ENCODE assay signal across 14 cellular contexts in genomic region chr17:80381416-80381923, GRCh38.
"Had no signal": no experiment of that assay in that cellular context is flagged by ENCODE, and none has a peak within 500 bp of the region (broad histone marks: within the 10 kb centered on the region; RNA-seq: fewer than 3 reads in every experiment).

No MANE protein-coding gene starts in this region.

- H3K27me3 ChIP-seq: esophagus squamous epithelium, pancreas, tibial nerve, vagina had no signal

- H3K9me3 Mint-ChIP-seq: activated naive CD4-positive, alpha-beta T cell treated with anti-CD3 and anti-CD28 coated beads for 36 hours; activated T-cell treated with anti-CD3 and anti-CD28 coated beads, Interleukin-2, amount 50 U/mL, for 4 hours; memory B cell; neural crest cell had no signal

- H3K9me3 ChIP-seq: esophagus squamous epithelium, pancreas, tibial nerve, vagina had no signal

- ATAC-seq: activated T-cell treated with anti-CD3 and anti-CD28 coated beads, Interleukin-2, amount 50 U/mL, for 4 hours; pancreas had no signal

- H3K27ac Mint-ChIP-seq: activated naive CD4-positive, alpha-beta T cell treated with anti-CD3 and anti-CD28 coated beads for 36 hours; memory B cell had no signal

- H3K4me3 ChIP-seq: esophagus squamous epithelium, pancreas, tibial nerve, vagina had no signal

- H3K4me1 ChIP-seq: esophagus squamous epithelium, pancreas, tibial nerve, vagina had no signal

- DNase-seq: activated CD4-positive, alpha-beta T cell treated with anti-CD3 and anti-CD28 coated beads for 4 hours; activated naive CD4-positive, alpha-beta T cell treated with anti-CD3 and anti-CD28 coated beads for 36 hours; activated T-cell treated with anti-CD3 and anti-CD28 coated beads, Interleukin-2, amount 50 U/mL, for 4 hours; anterior cingulate cortex; esophagus squamous epithelium; foreskin fibroblast; pancreas; retina; small intestine had no signal

- H3K4me3 Mint-ChIP-seq: activated naive CD4-positive, alpha-beta T cell treated with anti-CD3 and anti-CD28 coated beads for 36 hours; activated T-cell treated with anti-CD3 and anti-CD28 coated beads, Interleukin-2, amount 50 U/mL, for 4 hours; memory B cell; neural crest cell had no signal

- H3K27me3 Mint-ChIP-seq: memory B cell had no signal

- H3K27ac ChIP-seq: esophagus squamous epithelium, pancreas, tibial nerve, vagina, VCaP had no signal

- H3K4me1 Mint-ChIP-seq: memory B cell, neural crest cell had no signal
